13 cellular contexts compared by ENCODE assay signal in genomic region chrX:17032351-17032750, GRCh38.
DNase-seq lines count a peak whose midpoint lies in the region; ATAC-seq and TF ChIP-seq lines count a peak whose summit lies in the region.
"Had no signal": no experiment of that assay in that cellular context is flagged by ENCODE, and none has a peak within 500 bp of the region (broad histone marks: within the 10 kb centered on the region; RNA-seq: fewer than 3 reads in every experiment).

No MANE protein-coding gene starts in this region.

- no peak overlapping the region for H3K4me2 ChIP-seq in PC-9

- H2AFZ ChIP-seq in ACC112 (ENCODE audit: low read length, unreplicated experiment) (peak overlapping the region; percentile 81), PC-9 (no peak overlapping the region)

- ATAC-seq in omental fat pad (ENCODE audit: low FRiP score): peak; percentile 85
- no peak for ATAC-seq in HG03097 (IDR thresholded peaks at IDR 0.05; ENCODE audit: low FRiP score, unreplicated experiment)
- ATAC-seq in HG02870 (IDR thresholded peaks at IDR 0.05; ENCODE audit: unreplicated experiment): no peak
- ATAC-seq: natural killer cell, Panc1 had no signal

- H3F3A ChIP-seq in PC-9 (ENCODE audit: insufficient read depth, low read depth): no peaks in the 10 kb centered on the region

- H3K27me3 ChIP-seq in ACC112 (ENCODE audit: insufficient read depth, low read length) (no peaks in the 10 kb centered on the region), PC-9 (ENCODE audit: insufficient read depth, low read depth) (no peaks in the 10 kb centered on the region)
- H3K27me3 ChIP-seq: tibial nerve had no signal

- peak; percentile 24 to 70 for DNase-seq in PC-9
- peak; percentile 50 for DNase-seq in epithelial cell of esophagus (ENCODE audit: low read depth)
- no peak for DNase-seq in omental fat pad (ENCODE audit: low spot score)
- no peak for DNase-seq in RKO (ENCODE audit: low spot score)
- no peak for DNase-seq in NCI-H774 (lab: John Stamatoyannopoulos, UW)
- DNase-seq: natural killer cell; NCI-H2081; stimulated activated CD4-positive, alpha-beta T cell treated with anti-CD3 and anti-CD28 coated beads, Interleukin-2, amount 100 ng/mL, for 48 hours had no signal

- H3K27ac ChIP-seq in ACC112 (ENCODE audit: low read depth, low read length) (peak overlapping the region; percentile 90), PC-9 (no peak overlapping the region)

- no peaks in the 10 kb centered on the region for H3K9me2 ChIP-seq in PC-9 (ENCODE audit: insufficient read depth)

- CTCF ChIA-PET in PC-9 (lab: Charles Lee): no interaction called here

- intact Hi-C loops in PC-9 (cut with micrococcal nuclease; ENCODE audit: unreplicated experiment): no loop called here

- H3K4me1 ChIP-seq in ACC112 (ENCODE audit: control insufficient read depth, insufficient read depth, low read length, unreplicated experiment) (peaks cover 35% of the 10 kb centered on the region), PC-9 (replicated peaks; ENCODE audit: insufficient read depth) (no peaks in the 10 kb centered on the region)

- no peaks in the 10 kb centered on the region for H4K20me1 ChIP-seq in PC-9 (ENCODE audit: insufficient read depth)

- H3K4me3 ChIP-seq in ACC112 (ENCODE audit: low read depth, low read length): peak overlapping the region; percentile 47; the same call in 1 of the 2 replicates
- no peak overlapping the region for H3K4me3 ChIP-seq in PC-9
- H3K4me3 ChIP-seq in epithelial cell of esophagus (ENCODE audit: low read length): no peak overlapping the region
- H3K4me3 ChIP-seq: tibial nerve had no signal

- H3K79me2 ChIP-seq in ACC112 (ENCODE audit: control insufficient read depth, insufficient read depth, low read length, unreplicated experiment) (no peaks in the 10 kb centered on the region), PC-9 (ENCODE audit: low read depth) (no peaks in the 10 kb centered on the region)

- TF ChIP-seq CTCF in PC-9 (conservative IDR thresholded peaks at IDR 0.05) (no peak), epithelial cell of esophagus (IDR thresholded peaks at IDR 0.05; ENCODE audit: insufficient read depth, low read depth, low read length, missing control alignments) (no peak), omental fat pad (IDR thresholded peaks at IDR 0.05) (no peak)

- no peaks in the 10 kb centered on the region for H3K9me3 ChIP-seq in PC-9 (ENCODE audit: insufficient read depth, low read depth)
- H3K9me3 ChIP-seq: tibial nerve had no signal

- POLR2A ChIA-PET in PC-9 (lab: Charles Lee; ENCODE audit: unreplicated experiment): no interaction called here

- H3K36me3 ChIP-seq in ACC112 (ENCODE audit: insufficient read depth, low read length): no peaks in the 10 kb centered on the region
- no peaks in the 10 kb centered on the region for H3K36me3 ChIP-seq in PC-9 (ENCODE audit: low read depth)
- H3K36me3 ChIP-seq: tibial nerve had no signal

- no TSS peak for BruUV-seq in PC-9 (replicated peaks; lab: Mats Ljungman, UMichigan)

Comparison
In these comparisons a context has a peak if more than half of its experiments do, and no peak if none do; other contexts are left out.
1. DNase-seq: peak in PC-9 (2 of 2) and epithelial cell of esophagus (single experiment); none in omental fat pad (single experiment), RKO (single experiment) and NCI-H774 (single experiment).